In the genomic region with DNA sequence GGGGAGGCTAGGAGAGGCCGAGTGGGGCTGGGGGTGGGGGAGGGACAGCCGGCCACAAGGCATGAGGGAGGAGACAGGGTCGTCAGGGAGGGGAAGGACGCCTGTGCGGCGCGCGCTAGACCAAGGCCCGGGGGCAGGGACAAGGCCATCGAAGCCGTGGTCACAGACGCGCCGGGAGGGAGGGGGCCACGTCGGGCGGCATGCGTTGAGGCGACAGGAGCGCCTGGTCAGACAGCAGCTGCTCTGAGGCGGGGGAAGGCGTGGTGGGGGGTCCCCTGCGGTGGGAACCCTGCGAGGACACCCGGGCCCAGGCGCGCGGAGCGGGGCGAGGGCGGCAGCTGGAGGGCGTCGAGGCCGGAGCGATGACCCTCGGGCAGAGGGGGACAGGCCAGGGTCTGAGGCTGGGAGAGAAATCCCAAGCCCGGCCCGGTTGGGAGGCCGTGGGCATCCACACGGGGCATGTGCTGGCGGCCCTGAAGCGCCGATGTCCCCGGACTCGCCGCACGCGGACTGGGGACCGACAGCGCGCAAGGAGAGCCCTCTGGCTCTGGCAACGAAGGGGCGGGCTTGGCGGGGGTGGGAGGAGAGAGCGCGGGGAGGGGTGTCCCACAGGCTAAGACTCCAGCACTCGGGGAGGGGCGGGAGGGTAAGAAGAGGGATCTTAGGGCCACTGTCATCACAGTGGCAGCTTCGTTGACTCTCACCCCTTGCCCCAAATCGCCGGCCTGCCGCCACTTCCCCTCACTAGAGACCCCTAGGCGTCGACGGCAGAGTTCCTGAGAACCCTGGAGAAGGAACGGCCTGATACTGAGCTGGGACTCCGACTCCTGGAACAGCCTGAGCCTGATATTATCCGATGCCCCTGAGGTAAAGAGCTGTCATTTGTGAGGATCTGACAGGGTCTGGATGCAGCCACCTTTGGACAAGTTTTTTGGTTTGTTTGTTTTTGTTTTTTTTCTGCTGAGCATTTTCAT, we compare ENCODE assay signal across 1 cellular context.
TF ChIP-seq lines count a peak whose summit lies in the region.

No MANE protein-coding gene starts in this region.

TF ChIP-seq in endothelial cell of umbilical vein, 7 proteins besides CTCF, POLR2A, EP300 and RAD21:
- TF ChIP-seq FOS (IDR thresholded peaks at IDR 0.05; ENCODE audit: borderline replicate concordance, insufficient read depth, low read length) (no peak), POLR2AphosphoS5 (IDR thresholded peaks at IDR 0.05; ENCODE audit: insufficient read depth, low read depth, low read length) (no peak), JUN (IDR thresholded peaks at IDR 0.05; ENCODE audit: borderline replicate concordance, insufficient read depth, insufficient read length, low read depth) (no peak), MYC (IDR thresholded peaks at IDR 0.05; ENCODE audit: low read depth, low read length) (no peak), GATA2 (IDR thresholded peaks at IDR 0.05; ENCODE audit: insufficient read depth, insufficient read length, low read depth, low read length) (no peak), EZH2 (IDR thresholded peaks at IDR 0.05; ENCODE audit: borderline replicate concordance, low read depth, low read length, severe bottlenecking) (peak; percentile 98)
- TF ChIP-seq, protein P1, sequence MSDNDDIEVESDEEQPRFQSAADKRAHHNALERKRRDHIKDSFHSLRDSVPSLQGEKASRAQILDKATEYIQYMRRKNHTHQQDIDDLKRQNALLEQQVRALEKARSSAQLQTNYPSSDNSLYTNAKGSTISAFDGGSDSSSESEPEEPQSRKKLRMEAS (IDR thresholded peaks at IDR 0.05; ENCODE audit: insufficient read depth, insufficient read length), result no peak
